14 cellular contexts compared by ENCODE assay signal in the genomic region with DNA sequence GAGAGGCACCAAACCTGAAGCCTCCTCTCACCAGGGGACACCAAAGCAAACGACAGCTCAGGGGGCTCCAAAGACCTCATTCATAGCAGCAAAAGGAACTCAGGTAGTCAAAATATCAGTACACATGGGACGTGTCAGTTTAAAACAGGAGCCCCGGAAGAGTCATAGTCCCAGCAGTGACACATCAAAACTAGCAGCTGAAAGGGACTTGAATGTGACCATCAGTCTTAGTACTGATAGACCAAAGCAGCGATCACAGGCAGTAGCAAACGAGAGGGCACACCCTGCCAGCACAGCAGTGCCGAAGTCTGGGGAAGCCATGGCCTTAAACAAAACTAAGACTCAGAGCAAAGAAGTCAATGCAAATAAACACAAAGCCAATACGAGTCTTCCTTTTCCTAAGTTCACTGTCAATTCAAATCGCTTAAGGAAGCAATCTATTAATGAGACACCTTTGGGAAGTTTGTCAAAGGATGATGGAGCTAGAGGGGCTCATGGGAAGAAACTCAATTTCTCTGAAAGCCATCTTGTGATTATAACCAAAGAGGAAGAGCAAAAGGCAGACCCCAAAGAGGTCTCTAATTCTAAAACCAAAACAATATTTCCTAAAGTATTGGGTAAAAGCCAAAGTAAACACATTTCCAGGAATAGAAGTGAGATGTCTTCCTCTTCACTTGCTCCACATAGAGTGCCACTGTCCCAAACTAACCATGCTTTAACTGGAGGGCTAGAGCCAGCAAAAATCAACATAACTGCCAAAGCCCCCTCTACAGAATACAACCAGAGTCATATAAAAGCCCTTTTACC.
A peak's percentile ranks its signal among the peaks of the same experiment; 100 is the strongest.
DNase-seq lines count a peak whose midpoint lies in the region; ATAC-seq and TF ChIP-seq lines count a peak whose summit lies in the region.
"Had no signal": no experiment of that assay in that cellular context is flagged by ENCODE, and none has a peak within 500 bp of the region (broad histone marks: within the 10 kb centered on the region; RNA-seq: fewer than 3 reads in every experiment).

No MANE protein-coding gene starts in this region.

- H3K9ac ChIP-seq in mucosa of stomach (ENCODE audit: low read length) = peak overlapping the region; percentile 83

- CTCF ChIA-PET in AG04449 (lab: Yijun Ruan, JAX) = interaction anchor here (0.9 to 2.2 kb wide), 3 partner anchors 9 to 44 kb away, joined by 3 to 7 read pairs (median 7); no protein-coding TSS in a partner anchor
- CTCF ChIA-PET in activated naive CD4-positive, alpha-beta T cell treated with anti-CD3 and anti-CD28 coated beads, Interleukin-2, amount 10 ng/mL, durations not matched to agents 7 days and 5 days (lab: Charles Lee) = interaction anchor here (0.7 kb wide), 1 partner anchor 790 kb away, joined by 4 read pairs; no protein-coding TSS in a partner anchor

- H3K27me3 Mint-ChIP-seq in activated naive CD4-positive, alpha-beta T cell treated with anti-CD3 and anti-CD28 coated beads, Interleukin-2, amount 10 ng/mL, durations not matched to agents 7 days and 5 days = no peaks in the 10 kb centered on the region

- no peaks in the 10 kb centered on the region for H3K27me3 ChIP-seq in mucosa of stomach (ENCODE audit: control insufficient read depth, insufficient read depth, low read length)
- H3K27me3 ChIP-seq: right lobe of liver, uterus had no signal

- H3K36me3 ChIP-seq in mucosa of stomach (ENCODE audit: control insufficient read depth, insufficient read depth, low read length) = no peaks in the 10 kb centered on the region
- H3K36me3 ChIP-seq: right lobe of liver, uterus, WERI-Rb-1 had no signal

- ATAC-seq in HG03095 (IDR thresholded peaks at IDR 0.05; ENCODE audit: unreplicated experiment) = no peak

- no peak overlapping the region for H3K4me3 Mint-ChIP-seq in activated naive CD4-positive, alpha-beta T cell treated with anti-CD3 and anti-CD28 coated beads, Interleukin-2, amount 10 ng/mL, durations not matched to agents 7 days and 5 days

- TF ChIP-seq CTCF in AG04449 (IDR thresholded peaks at IDR 0.05; ENCODE audit: insufficient read depth, low read length, missing control alignments) = no peak

- H3K4me1 ChIP-seq in mucosa of stomach (ENCODE audit: control insufficient read depth, insufficient read depth, low read length) = peaks cover 20% of the 10 kb centered on the region
- H3K4me1 ChIP-seq: right lobe of liver, uterus had no signal

- H3K27ac Mint-ChIP-seq in activated naive CD4-positive, alpha-beta T cell treated with anti-CD3 and anti-CD28 coated beads, Interleukin-2, amount 10 ng/mL, durations not matched to agents 7 days and 5 days = no peak overlapping the region

- H3K4me3 ChIP-seq in AG04449 (ENCODE audit: low read depth, low read length) (peak overlapping the region; percentile 71), mucosa of stomach (ENCODE audit: low read length) (peak overlapping the region; percentile 58)
- H3K4me3 ChIP-seq: right lobe of liver, uterus had no signal

- no peaks in the 10 kb centered on the region for H3K36me3 Mint-ChIP-seq in activated naive CD4-positive, alpha-beta T cell treated with anti-CD3 and anti-CD28 coated beads, Interleukin-2, amount 10 ng/mL, durations not matched to agents 7 days and 5 days
- H3K36me3 Mint-ChIP-seq: mesothelial cell of epicardium had no signal

- POLR2A ChIA-PET in AG04449 (lab: Yijun Ruan, JAX) = interaction anchor here (1.3 kb wide), 1 partner anchor 9 kb away, joined by 3 read pairs; no protein-coding TSS in a partner anchor

- no peaks in the 10 kb centered on the region for H3K9me3 ChIP-seq in mucosa of stomach (ENCODE audit: control insufficient read depth, low read length)
- H3K9me3 ChIP-seq: right lobe of liver, uterus had no signal

- no peaks in the 10 kb centered on the region for H3K9me3 Mint-ChIP-seq in activated naive CD4-positive, alpha-beta T cell treated with anti-CD3 and anti-CD28 coated beads, Interleukin-2, amount 10 ng/mL, durations not matched to agents 7 days and 5 days
- H3K9me3 Mint-ChIP-seq: mesothelial cell of epicardium had no signal

- DNase-seq in AG04449 (ENCODE audit: low read depth, low spot score) (no peak), NCI-H1694 treated with DMSO at 0.1 percent for 48 hours (lab: John Stamatoyannopoulos, UW) (peak; percentile 67), cerebellar cortex (ENCODE audit: low spot score) (peak; percentile 71), NOMO-1 (lab: John Stamatoyannopoulos, UW; ENCODE audit: unreplicated experiment in 2 of 2) (no peak), AG20443 (ENCODE audit: low spot score) (no peak)
- DNase-seq in activated naive CD4-positive, alpha-beta T cell treated with anti-CD3 and anti-CD28 coated beads, Interleukin-2, amount 10 ng/mL, durations not matched to agents 7 days and 5 days = no peak
- DNase-seq: KBM-7, right lobe of liver, SHP77, uterus, WERI-Rb-1 had no signal

- peaks cover 11% of the 10 kb centered on the region for H3K4me1 Mint-ChIP-seq in activated naive CD4-positive, alpha-beta T cell treated with anti-CD3 and anti-CD28 coated beads, Interleukin-2, amount 10 ng/mL, durations not matched to agents 7 days and 5 days

Comparison
In these comparisons a context has a peak if more than half of its experiments do, and no peak if none do; other contexts are left out.
1. DNase-seq: peak in NCI-H1694 treated with DMSO at 0.1 percent for 48 hours (single experiment) and cerebellar cortex (single experiment); none in AG04449 (single experiment), activated naive CD4-positive, alpha-beta T cell treated with anti-CD3 and anti-CD28 coated beads, Interleukin-2, amount 10 ng/mL, durations not matched to agents 7 days and 5 days (single experiment), NOMO-1 (0 of 2) and AG20443 (single experiment).